9 cellular contexts compared by ENCODE assay signal in genomic region chr7:48101880-48102448, GRCh38. TPM values are rescaled to one million over a fixed set of nuclear protein-coding genes. Genes with fewer than 3 reads are reported as not detected.
A peak's percentile ranks its signal among the peaks of the same experiment; 100 is the strongest.
DNase-seq lines count a peak whose midpoint lies in the region; ATAC-seq and TF ChIP-seq lines count a peak whose summit lies in the region.
"Had no signal": no experiment of that assay in that cellular context is flagged by ENCODE, and none has a peak within 500 bp of the region (broad histone marks: within the 10 kb centered on the region; RNA-seq: fewer than 3 reads in every experiment).

No MANE protein-coding gene starts in this region.

- H3K4me3 ChIP-seq in mucosa of descending colon = no peak overlapping the region
- H3K4me3 ChIP-seq: vagina had no signal

- no peaks in the 10 kb centered on the region for H3K36me3 ChIP-seq in mucosa of descending colon (ENCODE audit: low read depth)

- TF ChIP-seq CTCF in LNCAP (IDR thresholded peaks at IDR 0.05) (peak; percentile 41; the same call in 1 of the 2 replicates), mucosa of descending colon (IDR thresholded peaks at IDR 0.05) (no peak)

- no peaks in the 10 kb centered on the region for H3K27me3 Mint-ChIP-seq in activated naive CD8-positive, alpha-beta T cell treated with anti-CD3 and anti-CD28 coated beads, Interleukin-2, amount 10 ng/mL, durations not matched to agents 7 days and 5 days

- H3K9me3 Mint-ChIP-seq in activated naive CD8-positive, alpha-beta T cell treated with anti-CD3 and anti-CD28 coated beads, Interleukin-2, amount 10 ng/mL, durations not matched to agents 7 days and 5 days = no peaks in the 10 kb centered on the region

- peaks cover 39% of the 10 kb centered on the region for H3K36me3 Mint-ChIP-seq in activated naive CD8-positive, alpha-beta T cell treated with anti-CD3 and anti-CD28 coated beads, Interleukin-2, amount 10 ng/mL, durations not matched to agents 7 days and 5 days

- H3K4me3 Mint-ChIP-seq in activated naive CD8-positive, alpha-beta T cell treated with anti-CD3 and anti-CD28 coated beads, Interleukin-2, amount 10 ng/mL, durations not matched to agents 7 days and 5 days = no peak overlapping the region

- H3K9me3 ChIP-seq in mucosa of descending colon = no peaks in the 10 kb centered on the region
- H3K9me3 ChIP-seq: vagina had no signal

- intact Hi-C loops in mucosa of descending colon (cut with DNase I, micrococcal nuclease) = loop anchor here in 1 of 2 donors (10.0 kb wide), 1 partner anchor 107 kb away; no protein-coding TSS in a partner anchor

- peaks cover 30% of the 10 kb centered on the region for H3K4me1 Mint-ChIP-seq in activated naive CD8-positive, alpha-beta T cell treated with anti-CD3 and anti-CD28 coated beads, Interleukin-2, amount 10 ng/mL, durations not matched to agents 7 days and 5 days

- H3K4me1 ChIP-seq in mucosa of descending colon (ENCODE audit: low read depth) = no peaks in the 10 kb centered on the region
- H3K4me1 ChIP-seq: vagina had no signal

- ATAC-seq in activated naive CD8-positive, alpha-beta T cell treated with anti-CD3 and anti-CD28 coated beads, Interleukin-2, amount 10 ng/mL, durations not matched to agents 7 days and 5 days (ENCODE audit: low read depth) = peak; percentile 27
- ATAC-seq in mucosa of descending colon (peak; percentile 60), GM21737 (IDR thresholded peaks at IDR 0.05; ENCODE audit: unreplicated experiment) (no peak)

- no peak overlapping the region for H3K27ac Mint-ChIP-seq in activated naive CD8-positive, alpha-beta T cell treated with anti-CD3 and anti-CD28 coated beads, Interleukin-2, amount 10 ng/mL, durations not matched to agents 7 days and 5 days

- DNase-seq in COLO668 (lab: John Stamatoyannopoulos, UW; ENCODE audit: unreplicated experiment) (peak; percentile 78), mucosa of descending colon (no peak), CD1c-positive myeloid dendritic cell (ENCODE audit: extremely low spot score) (no peak), COLO829 (ENCODE audit: low spot score) (no peak), epidermal melanocyte (ENCODE audit: insufficient read length, low spot score) (no peak)
- DNase-seq in activated naive CD8-positive, alpha-beta T cell treated with anti-CD3 and anti-CD28 coated beads, Interleukin-2, amount 10 ng/mL, durations not matched to agents 7 days and 5 days = no peak

- POLR2A ChIA-PET in activated naive CD8-positive, alpha-beta T cell treated with anti-CD3 and anti-CD28 coated beads, Interleukin-2, amount 10 ng/mL, durations not matched to agents 7 days and 5 days (lab: Charles Lee) = interaction anchor here (0.6 to 1.4 kb wide), 2 partner anchors 13 to 109 kb away, joined by 3 read pairs; no protein-coding TSS in a partner anchor

RNA-seq across cellular contexts. Expression of gene UPP1, which starts 12.9 kb away (rescaled TPM):
- total RNA-seq in activated naive CD8-positive, alpha-beta T cell treated with anti-CD3 and anti-CD28 coated beads, Interleukin-2, amount 10 ng/mL, durations not matched to agents 7 days and 5 days = 10 to 100 TPM; 50.4 to 55.1 TPM
- total RNA-seq in mucosa of descending colon = 10 to 100 TPM; 30.7 to 63.6 (median 51.0) TPM
